ENCODE assay signal across 8 cellular contexts in genomic region chr18:75212626-75213110, GRCh38. TPM values are rescaled to one million over a fixed set of nuclear protein-coding genes. Genes with fewer than 3 reads are reported as not detected.
DNase-seq lines count a peak whose midpoint lies in the region; FAIRE-seq and TF ChIP-seq lines count a peak whose summit lies in the region.

No MANE protein-coding gene starts in this region.

- H3K4me2 ChIP-seq in H1 (ENCODE audit: insufficient read depth in 1 of 2, low read depth in 2 of 2, low read length in 2 of 2) (peak overlapping the region; percentile 71 to 94; a peak in 2 of 4 replicates), parathyroid adenoma (ENCODE audit: low read length) (peak overlapping the region; percentile 50)

- no peak overlapping the region for H3K23ac ChIP-seq in H1 (ENCODE audit: insufficient read length)

- H3K23me2 ChIP-seq in H1 (ENCODE audit: low read depth, low read length) = peaks cover 22% of the 10 kb centered on the region

- H3K27me3 Mint-ChIP-seq in Calu3 (ENCODE audit: unreplicated experiment) = no peaks in the 10 kb centered on the region

- no peak for TF ChIP-seq CTCF in Calu3 (IDR thresholded peaks at IDR 0.05; ENCODE audit: unreplicated experiment)
- no peak for TF ChIP-seq CTCF in H1 (IDR thresholded peaks at IDR 0.05; ENCODE audit: control extremely low read depth in 1 of 3, insufficient read depth in 1 of 3, low read depth in 1 of 3, low read length in 3 of 3)
- no peak for TF ChIP-seq CTCF in parathyroid adenoma (IDR thresholded peaks at IDR 0.05)
- no peak for TF ChIP-seq CTCF in adrenal gland (IDR thresholded peaks at IDR 0.05)

- CTCF ChIA-PET in Calu3 (lab: Charles Lee) (interaction anchor here (1.6 kb wide), 1 partner anchor 18 kb away, joined by 3 read pairs; no protein-coding TSS in a partner anchor), H1 (lab: Charles Lee; ENCODE audit: partially characterized antibody) (interaction anchor here (0.7 to 0.8 kb wide), 2 partner anchors 76 to 366 kb away, joined by 3 to 4 read pairs; no protein-coding TSS in a partner anchor)

- H3K27ac Mint-ChIP-seq in Calu3 (ENCODE audit: unreplicated experiment) = peak overlapping the region; percentile 13

- H3K9ac ChIP-seq in H1 (replicated peaks in 1 of 4; ENCODE audit: extremely low read depth in 1 of 4, low read depth in 3 of 4, low read length in 3 of 4) (no peak overlapping the region), parathyroid adenoma (no peak overlapping the region)

- H3K4ac ChIP-seq in H1 (replicated peaks; ENCODE audit: insufficient read length, low read depth, low read length) = no peak overlapping the region

- no peak for TF ChIP-seq RAD21 in H1 (IDR thresholded peaks at IDR 0.05 in 1 of 2, conservative IDR thresholded peaks at IDR 0.05 in 1 of 2; ENCODE audit: low read depth in 2 of 2, low read length in 2 of 2)

- peaks cover 5 to 6% of the 10 kb centered on the region in 2 experiments for H4K20me1 ChIP-seq in H1 (replicated peaks in 1 of 2; ENCODE audit: control insufficient read depth in 1 of 2, insufficient read depth in 2 of 2, low read length in 2 of 2)

- H3K36me3 ChIP-seq in H1 (ENCODE audit: control insufficient read depth in 2 of 4, insufficient read depth in 4 of 4, low read length in 3 of 4) = no peaks in the 10 kb centered on the region
- H3K36me3 ChIP-seq in parathyroid adenoma (ENCODE audit: control insufficient read depth, insufficient read depth, low read length) = no peaks in the 10 kb centered on the region
- no peaks in the 10 kb centered on the region for H3K36me3 ChIP-seq in adrenal gland (replicated peaks in 1 of 2)

- H3K27ac ChIP-seq in H1 (ENCODE audit: low read depth, low read length) (no peak overlapping the region), parathyroid adenoma (no peak overlapping the region), adrenal gland (peak overlapping the region in 2 of 5 donors; percentile 36 to 90)

- no TSS peak for BruUV-seq in Calu3 (replicated peaks; lab: Mats Ljungman, UMichigan)

- no peaks in the 10 kb centered on the region for H3K9me3 ChIP-seq in H1 (ENCODE audit: insufficient read depth in 2 of 2, low read depth in 1 of 2, low read length in 1 of 2)
- H3K9me3 ChIP-seq in parathyroid adenoma (ENCODE audit: control insufficient read depth, low read length) = no peaks in the 10 kb centered on the region
- H3K9me3 ChIP-seq in adrenal gland (replicated peaks in 1 of 3) = no peaks in the 10 kb centered on the region

- H4K5ac ChIP-seq in H1 (ENCODE audit: insufficient read length, low read depth, low read length) = no peak overlapping the region

- no peaks in the 10 kb centered on the region for H3K9me3 Mint-ChIP-seq in Calu3 (ENCODE audit: low read depth, unreplicated experiment)

- TF ChIP-seq EP300 in H1 (IDR thresholded peaks at IDR 0.05; ENCODE audit: borderline replicate concordance in 1 of 2, low read depth in 2 of 2, low read length in 2 of 2) = no peak

- POLR2A ChIA-PET in H1 (lab: Charles Lee; ENCODE audit: partially characterized antibody) = no interaction called here

- no peak overlapping the region for H3K14ac ChIP-seq in H1 (ENCODE audit: insufficient read length)

- no peak for TF ChIP-seq POLR2A in H1 (IDR thresholded peaks at IDR 0.05; ENCODE audit: control extremely low read depth in 1 of 2, low read depth in 2 of 2, low read length in 2 of 2)
- TF ChIP-seq POLR2A in adrenal gland (IDR thresholded peaks at IDR 0.05) = no peak

- DNase-seq in Calu3 (no peak), NCI-H69 (lab: John Stamatoyannopoulos, UW) (peak; percentile 90), H1 (ENCODE audit: low read depth in 1 of 2, low spot score in 2 of 2) (no peak), DMS79 treated with DMSO at 0.1 percent for 48 hours (lab: John Stamatoyannopoulos, UW) (no peak), NOMO-1 treated with DMSO at 0.1 percent for 48 hours (lab: John Stamatoyannopoulos, UW; ENCODE audit: unreplicated experiment) (no peak), adrenal gland (no peak)
- DNase-seq in activated CD4-positive, CD25-positive, alpha-beta regulatory T cell treated with anti-CD3 and anti-CD28 coated beads, Interleukin-2, amount 50 U/mL, for 72 hours = no peak

- peak overlapping the region; percentile 98 for H3K4me3 Mint-ChIP-seq in Calu3 (ENCODE audit: low read depth, unreplicated experiment)

- H2BK120ac ChIP-seq in H1 (replicated peaks; ENCODE audit: low read depth, low read length) = no peak overlapping the region

- no peak overlapping the region for H4K8ac ChIP-seq in H1 (ENCODE audit: extremely low read depth, insufficient read depth, low read length)

- FAIRE-seq in H1 (lab: Jason Lieb, UNC) = no peak

- H3K4me3 ChIP-seq in H1 (ENCODE audit: extremely low read depth in 1 of 4, insufficient read depth in 2 of 4, low read depth in 3 of 4, low read length in 4 of 4) = peak overlapping the region in 1 of 4 experiments; percentile 64; a peak in 1 of 8 replicates
- H3K4me3 ChIP-seq in parathyroid adenoma (ENCODE audit: low read depth, low read length) = peak overlapping the region; percentile 53
- peak overlapping the region in 1 of 4 donors; percentile 89 for H3K4me3 ChIP-seq in adrenal gland

- intact Hi-C loops in Calu3 (cut with micrococcal nuclease; ENCODE audit: unreplicated experiment) (loop anchor here (5.0 to 10.0 kb wide), 2 partner anchors 35 to 318 kb away; no protein-coding TSS in a partner anchor), adrenal gland (cut with DNase I) (loop anchor here in 1 of 2 donors (5.0 kb wide), 1 partner anchor 35 kb away; no protein-coding TSS in a partner anchor)

- no peak overlapping the region for H2BK5ac ChIP-seq in H1 (ENCODE audit: low read depth, low read length)

- no peaks in the 10 kb centered on the region for H3K79me1 ChIP-seq in H1 (ENCODE audit: low read depth, low read length)

- H2AFZ ChIP-seq in H1 (ENCODE audit: low read length) (no peak overlapping the region), parathyroid adenoma (peak overlapping the region; percentile 72)

- peaks cover 40% of the 10 kb centered on the region for H3K4me1 Mint-ChIP-seq in Calu3 (ENCODE audit: low read depth, unreplicated experiment)

- no peak overlapping the region for H3K18ac ChIP-seq in H1 (ENCODE audit: extremely low read depth, low read length)

- WGBS in H1 (ENCODE audit: extremely low coverage in 1 of 2, insufficient coverage in 1 of 2, insufficient read length in 1 of 2, insufficient replicate concordance in 2 of 2, low coverage in 1 of 2, low lambda C conversion rate in 2 of 2, missing lambda C conversion rate in 1 of 2), 2 experiments = 63% methylated on average over 8 of the region's 8 CpGs; no CpG with 5 or more reads in 1 of the 2 experiments
- 21 to 30% (median 24%) methylated on average over 8 of the region's 8 CpGs for WGBS in adrenal gland, 4 donors

- H2AK5ac ChIP-seq in H1 (ENCODE audit: low read depth, low read length) = no peak overlapping the region

- H3K56ac ChIP-seq in H1 (replicated peaks; ENCODE audit: insufficient read length, low read depth, low read length) = no peak overlapping the region

- no peak overlapping the region for H2BK12ac ChIP-seq in H1 (ENCODE audit: low read depth, low read length)

- peaks cover 44% of the 10 kb centered on the region for H3K36me3 Mint-ChIP-seq in Calu3 (ENCODE audit: insufficient read depth, unreplicated experiment)

- H3K4me1 ChIP-seq in H1 (replicated peaks in 1 of 4; ENCODE audit: control insufficient read depth in 3 of 4, insufficient read depth in 4 of 4, low read length in 3 of 4) (peaks cover 5 to 11% (median 7%) of the 10 kb centered on the region in 4 experiments), parathyroid adenoma (no peaks in the 10 kb centered on the region), adrenal gland (replicated peaks in 1 of 2) (peaks cover 20 to 31% of the 10 kb centered on the region in 2 donors)

- H4K91ac ChIP-seq in H1 (replicated peaks; ENCODE audit: insufficient read length, low read length) = no peak overlapping the region

- peaks cover 24 to 50% (median 42%) of the 10 kb centered on the region in 4 experiments for H3K27me3 ChIP-seq in H1 (replicated peaks in 1 of 4; ENCODE audit: control insufficient read depth in 3 of 4, extremely low read depth in 1 of 4, insufficient read depth in 3 of 4, low read length in 3 of 4)
- no peaks in the 10 kb centered on the region for H3K27me3 ChIP-seq in parathyroid adenoma (ENCODE audit: control insufficient read depth, insufficient read depth, low read length)
- no peaks in the 10 kb centered on the region for H3K27me3 ChIP-seq in adrenal gland

- no peak overlapping the region for H2BK15ac ChIP-seq in H1 (ENCODE audit: low read length)

- H3K79me2 ChIP-seq in H1 (ENCODE audit: control insufficient read depth in 1 of 2, insufficient read depth in 2 of 2, low read length in 2 of 2) (no peaks in the 10 kb centered on the region), parathyroid adenoma (peaks cover 11% of the 10 kb centered on the region)

- H2BK20ac ChIP-seq in H1 (ENCODE audit: low read length) = no peak overlapping the region

TF ChIP-seq in H1, 55 proteins besides CTCF, POLR2A, EP300 and RAD21 (continues in another document):
- no peak for TF ChIP-seq NRF1 (IDR thresholded peaks at IDR 0.05; ENCODE audit: low read depth, low read length)
- no peak for TF ChIP-seq GTF2F1 (IDR thresholded peaks at IDR 0.05; ENCODE audit: borderline replicate concordance, low read depth, low read length)

RNA-seq across cellular contexts. Expression of gene TSHZ1, which starts 2.1 kb away (rescaled TPM):
- total RNA-seq in Calu3 (2022) (8.6 and 10.8 TPM in 2 replicates), adrenal gland (10 to 100 TPM; 10.2 to 25.0 (median 18.0) TPM)
- 0.25 and 0.32 TPM in 2 replicates for total RNA-seq in H1 (2021; fragmentation: NEBNext Ultra II Directional; extraction: Animal tissue kit (Norgen Biotek cat#: 25700))
- polyA plus RNA-seq in H1 (2011; rRNA removed) (0.03 and 0.06 TPM in 2 replicates), adrenal gland (10 to 100 TPM in 1 of 3 donors, 1 to 10 TPM in 2; 6.8 to 10.1 (median 7.7) TPM)
- 0.08 TPM for polyA plus RNA-seq in H1 (2011; cell fraction: cytosol; rRNA removed)
- polyA plus RNA-seq in H1 (2011; cell fraction: nucleus; rRNA removed) = 0.11 TPM
- 0.08 to 0.22 TPM (median 0.13 TPM) in 4 replicates for polyA plus RNA-seq in H1 (2012, experiment 1 of 2)
- 0.05 TPM for polyA plus RNA-seq in H1 (2012, experiment 2 of 2)
- polyA plus RNA-seq in H1 (2013, experiment 1 of 2) = 0.24 TPM
- 0.20 TPM for polyA plus RNA-seq in H1 (2013, experiment 2 of 2)
- 0.07 and 0.09 TPM in 2 replicates for polyA minus RNA-seq in H1 (2011; rRNA and poly(A)+ RNA removed)
- 0.22 TPM for polyA minus RNA-seq in H1 (2011; cell fraction: cytosol; rRNA and poly(A)+ RNA removed)
- polyA minus RNA-seq in H1 (2011; cell fraction: nucleus; rRNA and poly(A)+ RNA removed) = 0.20 TPM

RNA-seq across cellular contexts. Expression of gene PTGR3, which starts 3.7 kb away (rescaled TPM):
- total RNA-seq in Calu3 (2022) (30.2 and 31.7 TPM in 2 replicates), adrenal gland (10 to 100 TPM in 7 of 8 donors, 1 to 10 TPM in 1; 8.8 to 40.2 (median 24.1) TPM)
- total RNA-seq in H1 (2021; fragmentation: NEBNext Ultra II Directional; extraction: Animal tissue kit (Norgen Biotek cat#: 25700)) = 3.6 and 3.9 TPM in 2 replicates
- polyA plus RNA-seq in H1 (2011; rRNA removed) (2.0 and 2.8 TPM in 2 replicates), adrenal gland (10 to 100 TPM in 1 of 3 donors, 1 to 10 TPM in 2; 9.6 to 16.3 (median 9.9) TPM)
- polyA plus RNA-seq in H1 (2011; cell fraction: cytosol; rRNA removed) = 3.3 TPM
- 7.5 TPM for polyA plus RNA-seq in H1 (2011; cell fraction: nucleus; rRNA removed)
- polyA plus RNA-seq in H1 (2012, experiment 1 of 2) = 2.7 to 4.5 TPM (median 4.3 TPM) in 4 replicates
- polyA plus RNA-seq in H1 (2012, experiment 2 of 2) = 1.3 TPM
- polyA plus RNA-seq in H1 (2013, experiment 1 of 2) = 1.7 TPM
- 2.2 TPM for polyA plus RNA-seq in H1 (2013, experiment 2 of 2)
- 3.8 and 5.7 TPM in 2 replicates for polyA minus RNA-seq in H1 (2011; rRNA and poly(A)+ RNA removed)
- 5.7 TPM for polyA minus RNA-seq in H1 (2011; cell fraction: cytosol; rRNA and poly(A)+ RNA removed)
- 5.0 TPM for polyA minus RNA-seq in H1 (2011; cell fraction: nucleus; rRNA and poly(A)+ RNA removed)
